In the genomic region with DNA sequence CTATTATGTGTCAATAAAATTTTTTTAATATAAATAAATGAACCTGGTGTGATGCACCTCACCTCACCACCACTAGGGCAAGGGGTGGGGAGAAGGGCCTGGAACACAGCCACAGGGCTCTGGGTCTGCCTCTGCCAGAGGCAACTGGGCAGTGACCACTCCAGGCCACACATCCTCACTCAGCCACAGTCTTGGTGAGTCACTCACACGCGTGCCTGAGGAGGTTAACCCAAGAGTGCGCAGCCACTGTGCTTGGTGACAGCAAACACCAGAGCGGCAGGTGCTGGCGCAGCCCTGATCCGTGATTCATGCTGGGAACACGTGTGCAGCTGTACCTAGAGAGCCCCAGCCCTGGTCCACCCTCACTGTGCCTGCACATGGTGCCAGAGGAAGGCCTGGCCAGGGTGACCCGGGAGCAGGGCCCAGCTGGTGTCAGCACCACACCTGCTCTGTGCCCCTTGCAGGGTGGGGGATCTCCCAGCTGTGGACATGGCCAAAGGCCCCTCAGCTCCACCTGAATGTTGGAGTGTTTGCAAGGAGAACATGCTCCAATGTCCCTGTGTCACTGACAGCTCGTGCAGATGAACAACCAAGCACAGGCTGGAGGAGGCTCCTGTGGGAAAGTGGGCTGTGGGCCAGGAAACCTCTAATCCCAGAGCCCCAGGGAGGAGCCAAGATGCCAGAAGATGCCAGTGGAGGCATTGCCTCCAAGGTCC, we compare ENCODE assay signal across 8 cellular contexts. TPM values are rescaled to one million over a fixed set of nuclear protein-coding genes. Genes with fewer than 3 reads are reported as not detected.
DNase-seq lines count a peak whose midpoint lies in the region; ATAC-seq and TF ChIP-seq lines count a peak whose summit lies in the region.

No MANE protein-coding gene starts in this region.

- CTCF ChIA-PET in activated CD4-positive, alpha-beta T cell treated with anti-CD3 and anti-CD28 coated beads, Interleukin-2, amount 10 ng/mL, durations not matched to agents 7 days and 5 days (lab: Charles Lee) = interaction anchor here (1.5 kb wide), 1 partner anchor 18 kb away, joined by 5 read pairs; no protein-coding TSS in a partner anchor

- no peak overlapping the region for H3K4me3 ChIP-seq in HFF-Myc (replicated peaks; ENCODE audit: low read depth, low read length)

- peaks cover 25% of the 10 kb centered on the region for H3K4me1 Mint-ChIP-seq in activated CD4-positive, alpha-beta T cell treated with anti-CD3 and anti-CD28 coated beads, Interleukin-2, amount 10 ng/mL, durations not matched to agents 7 days and 5 days

- peak; percentile 78 for DNase-seq in COLO668 (lab: John Stamatoyannopoulos, UW; ENCODE audit: unreplicated experiment)
- DNase-seq in HFF-Myc (ENCODE audit: extremely low read depth, low read depth) = no peak
- DNase-seq in activated CD4-positive, alpha-beta T cell treated with anti-CD3 and anti-CD28 coated beads, Interleukin-2, amount 10 ng/mL, durations not matched to agents 7 days and 5 days = no peak
- DNase-seq in kidney tubule cell (ENCODE audit: low spot score) = peak; percentile 84
- DNase-seq in pons (ENCODE audit: low spot score) = no peak
- no peak for DNase-seq in NCI-H1436 (lab: John Stamatoyannopoulos, UW)

- no peaks in the 10 kb centered on the region for H3K9me3 Mint-ChIP-seq in activated CD4-positive, alpha-beta T cell treated with anti-CD3 and anti-CD28 coated beads, Interleukin-2, amount 10 ng/mL, durations not matched to agents 7 days and 5 days

- no peaks in the 10 kb centered on the region for H3K27me3 Mint-ChIP-seq in activated CD4-positive, alpha-beta T cell treated with anti-CD3 and anti-CD28 coated beads, Interleukin-2, amount 10 ng/mL, durations not matched to agents 7 days and 5 days

- ATAC-seq in GM18907 (IDR thresholded peaks at IDR 0.05; ENCODE audit: unreplicated experiment) = no peak
- ATAC-seq in GM21367 (IDR thresholded peaks at IDR 0.05; ENCODE audit: unreplicated experiment) = no peak

- peak; percentile 24 for TF ChIP-seq CTCF in HFF-Myc (IDR thresholded peaks at IDR 0.05; ENCODE audit: low read depth, low read length, missing control alignments)

- POLR2A ChIA-PET in activated CD4-positive, alpha-beta T cell treated with anti-CD3 and anti-CD28 coated beads, Interleukin-2, amount 10 ng/mL, durations not matched to agents 7 days and 5 days (lab: Charles Lee) = no interaction called here

- no peak overlapping the region for H3K27ac Mint-ChIP-seq in activated CD4-positive, alpha-beta T cell treated with anti-CD3 and anti-CD28 coated beads, Interleukin-2, amount 10 ng/mL, durations not matched to agents 7 days and 5 days

- peak overlapping the region; percentile 38 for H3K4me3 Mint-ChIP-seq in activated CD4-positive, alpha-beta T cell treated with anti-CD3 and anti-CD28 coated beads, Interleukin-2, amount 10 ng/mL, durations not matched to agents 7 days and 5 days

- H3K36me3 Mint-ChIP-seq in activated CD4-positive, alpha-beta T cell treated with anti-CD3 and anti-CD28 coated beads, Interleukin-2, amount 10 ng/mL, durations not matched to agents 7 days and 5 days (ENCODE audit: low read depth) = peaks cover 4% of the 10 kb centered on the region

RNA-seq across cellular contexts. Expression of a gene that starts 2.1 kb away (rescaled TPM):
- total RNA-seq in activated CD4-positive, alpha-beta T cell treated with anti-CD3 and anti-CD28 coated beads, Interleukin-2, amount 10 ng/mL, durations not matched to agents 7 days and 5 days = 10 to 100 TPM; 26.0 to 31.1 TPM

Comparison
In these comparisons a context has a peak if more than half of its experiments do, and no peak if none do; other contexts are left out.
1. DNase-seq: peak in COLO668 (single experiment) and kidney tubule cell (single experiment); none in HFF-Myc (single experiment), activated CD4-positive, alpha-beta T cell treated with anti-CD3 and anti-CD28 coated beads, Interleukin-2, amount 10 ng/mL, durations not matched to agents 7 days and 5 days (single experiment), pons (single experiment) and NCI-H1436 (single experiment).